In genomic region chr9:81609782-81610738, GRCh38 we compare ENCODE assay signal across 9 cellular contexts.
DNase-seq lines count a peak whose midpoint lies in the region; ATAC-seq lines count a peak whose summit lies in the region.
"Had no signal": no experiment of that assay in that cellular context is flagged by ENCODE, and none has a peak within 500 bp of the region (broad histone marks: within the 10 kb centered on the region; RNA-seq: fewer than 3 reads in every experiment).

No MANE protein-coding gene starts in this region.

- peaks cover 4% of the 10 kb centered on the region for H3K4me1 Mint-ChIP-seq in activated T-cell treated with anti-CD3 and anti-CD28 coated beads, Interleukin-2, amount 50 U/mL, for 4 hours (ENCODE audit: low read depth)

- no peak overlapping the region for H3K4me3 Mint-ChIP-seq in activated T-cell treated with anti-CD3 and anti-CD28 coated beads, Interleukin-2, amount 50 U/mL, for 4 hours

- in situ Hi-C loops in ACHN (cut with HindIII; ENCODE audit: low pct_ligation_motif_present, low pct_unique_long_range_greater_than_20kb, low sequenced_read_pairs), result no loop called here

- peaks cover 1% of the 10 kb centered on the region for H3K9me3 Mint-ChIP-seq in activated T-cell treated with anti-CD3 and anti-CD28 coated beads, Interleukin-2, amount 50 U/mL, for 4 hours

- DNase-seq in ACHN, result peak; percentile 66
- peak; percentile 25 for DNase-seq in SKM-1 (lab: John Stamatoyannopoulos, UW; ENCODE audit: unreplicated experiment)
- DNase-seq in left lobe of liver (ENCODE audit: low spot score), result no peak
- DNase-seq in DMS114 treated with DMSO at 0.1 percent for 48 hours (lab: John Stamatoyannopoulos, UW; ENCODE audit: unreplicated experiment), result no peak
- no peak for DNase-seq in NK-92 treated with Interleukin-12 subunit alpha and Interleukin-12 subunit beta, amount 100 ng/mL, for 24 hours (lab: John Stamatoyannopoulos, UW)
- DNase-seq in activated T-cell treated with anti-CD3 and anti-CD28 coated beads, Interleukin-2, amount 50 U/mL, for 4 hours, result no peak
- DNase-seq in T-helper 9 cell, result no peak
- DNase-seq: C1 segment of cervical spinal cord had no signal

- no peaks in the 10 kb centered on the region for H3K36me3 Mint-ChIP-seq in activated T-cell treated with anti-CD3 and anti-CD28 coated beads, Interleukin-2, amount 50 U/mL, for 4 hours (ENCODE audit: insufficient read depth)

- H3K27me3 Mint-ChIP-seq in activated T-cell treated with anti-CD3 and anti-CD28 coated beads, Interleukin-2, amount 50 U/mL, for 4 hours (ENCODE audit: low read depth), result no peaks in the 10 kb centered on the region

- ATAC-seq in HG03139 (IDR thresholded peaks at IDR 0.05; ENCODE audit: unreplicated experiment) (peak; percentile 50), left lobe of liver (peak; percentile 36)
- no peak for ATAC-seq in activated T-cell treated with anti-CD3 and anti-CD28 coated beads, Interleukin-2, amount 50 U/mL, for 4 hours

Comparison
In these comparisons a context has a peak if more than half of its experiments do, and no peak if none do; other contexts are left out.
1. DNase-seq: peak in ACHN (single experiment) and SKM-1 (single experiment); none in left lobe of liver (single experiment), DMS114 treated with DMSO at 0.1 percent for 48 hours (single experiment), NK-92 treated with Interleukin-12 subunit alpha and Interleukin-12 subunit beta, amount 100 ng/mL, for 24 hours (single experiment), activated T-cell treated with anti-CD3 and anti-CD28 coated beads, Interleukin-2, amount 50 U/mL, for 4 hours (single experiment) and T-helper 9 cell (single experiment).
2. ATAC-seq: peak in HG03139 (single experiment) and left lobe of liver (single experiment); none in activated T-cell treated with anti-CD3 and anti-CD28 coated beads, Interleukin-2, amount 50 U/mL, for 4 hours (0 of 2).